Comparison of ENCODE assay signal across 28 cellular contexts in the genomic region with DNA sequence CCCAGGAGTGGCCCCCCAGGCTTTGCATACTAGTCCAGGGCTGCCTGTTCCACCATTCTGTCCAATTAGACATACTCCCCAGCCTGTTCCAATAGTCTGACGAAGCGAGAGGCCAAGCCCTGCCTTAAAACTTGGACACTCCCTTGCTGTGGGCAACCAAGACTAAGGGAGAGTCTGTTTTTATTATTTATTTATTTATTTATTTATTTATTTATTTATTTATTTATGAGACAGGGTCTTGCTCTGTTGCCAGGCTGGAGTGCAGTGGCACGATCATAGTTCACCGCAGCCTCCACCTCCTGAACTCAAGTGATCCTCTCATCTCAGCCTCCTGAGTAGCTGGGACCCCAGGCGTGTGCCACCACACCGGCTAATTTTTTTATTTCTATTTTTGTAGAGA. TPM values are rescaled to one million over a fixed set of nuclear protein-coding genes. Genes with fewer than 3 reads are reported as not detected.
"Had no signal": no experiment of that assay in that cellular context is flagged by ENCODE, and none has a peak within 500 bp of the region (broad histone marks: within the 10 kb centered on the region; RNA-seq: fewer than 3 reads in every experiment).

No MANE protein-coding gene starts in this region.

- H3K4me3 ChIP-seq: colonic mucosa, coronary artery, dorsolateral prefrontal cortex, esophagus squamous epithelium, gastrocnemius medialis, gastroesophageal sphincter, heart left ventricle, heart right ventricle, hepatocyte had no signal

- H3K27ac ChIP-seq: colonic mucosa, coronary artery, dorsolateral prefrontal cortex, epithelial cell of prostate, esophagus squamous epithelium, foreskin keratinocyte, gastrocnemius medialis, gastroesophageal sphincter, heart left ventricle, heart right ventricle, hepatocyte had no signal

- H3K4me3 Mint-ChIP-seq: effector memory CD8-positive, alpha-beta T cell had no signal

- H3K27ac Mint-ChIP-seq: effector memory CD8-positive, alpha-beta T cell had no signal

- FAIRE-seq: colon, endometrium, endothelial cell of umbilical vein, frontal cortex had no signal

- DNase-seq: colonic mucosa; cortex of kidney; dermis blood vessel endothelial cell; dorsolateral prefrontal cortex; effector CD4-positive, alpha-beta T cell; effector CD8-positive, alpha-beta T cell; effector memory CD4-positive, alpha-beta T cell; effector memory CD8-positive, alpha-beta T cell; esophagus squamous epithelium; foreskin fibroblast; foreskin keratinocyte; foreskin melanocyte; gastrocnemius medialis; glutamatergic neuron; head of caudate nucleus; heart left ventricle; heart right ventricle; hippocampal formation had no signal

- H3K36me3 ChIP-seq: colonic mucosa, esophagus muscularis mucosa, esophagus squamous epithelium, gastrocnemius medialis, gastroesophageal sphincter, heart left ventricle, heart right ventricle had no signal

- ATAC-seq: effector memory CD8-positive, alpha-beta T cell; esophagus mucosa; foreskin keratinocyte; gastrocnemius medialis; gastroesophageal sphincter; heart left ventricle; heart right ventricle had no signal

- H3K4me1 ChIP-seq: colonic mucosa had no signal

- H3K4me2 ChIP-seq: hepatocyte had no signal

- H3K9me3 ChIP-seq: colonic mucosa, esophagus muscularis mucosa, esophagus squamous epithelium, gastrocnemius medialis, gastroesophageal sphincter, heart left ventricle, heart right ventricle had no signal

RNA-seq across cellular contexts. Expression of a gene that starts 6.6 kb away (rescaled TPM):
- total RNA-seq: foreskin keratinocyte had no signal
- polyA plus RNA-seq: foreskin keratinocyte had no signal
